Comparison of ENCODE assay signal across 9 cellular contexts in the genomic region with DNA sequence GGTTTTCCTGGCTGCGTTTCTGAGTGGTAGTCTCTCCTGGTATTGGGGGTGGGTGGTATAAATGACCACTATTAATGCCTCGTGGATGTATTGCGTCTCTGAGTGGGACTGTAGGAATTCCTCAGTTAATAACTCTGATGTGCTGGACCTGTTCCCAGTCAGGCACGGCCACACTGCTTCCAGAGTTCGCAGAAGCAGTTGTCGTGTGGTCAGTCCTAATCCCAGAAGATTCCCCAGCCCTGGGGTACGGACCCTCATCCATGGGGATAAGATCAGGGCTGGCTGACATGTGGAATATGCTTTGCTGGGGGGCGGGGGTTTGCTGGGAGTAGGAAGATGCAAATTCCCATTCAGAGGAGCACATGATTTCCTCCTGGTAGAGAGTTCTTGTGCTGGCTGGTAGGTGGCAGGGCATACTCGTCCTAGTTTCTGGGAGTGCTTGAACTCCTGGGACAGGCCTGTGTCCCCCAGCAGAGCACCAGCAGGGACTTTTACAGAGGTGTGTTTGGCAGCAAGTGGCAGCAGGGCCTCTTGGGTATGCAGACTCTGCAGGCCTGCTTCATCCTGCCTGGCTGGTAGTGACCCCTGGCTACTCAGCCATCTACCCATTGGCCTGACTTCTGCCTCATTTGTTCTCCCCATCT.
"Had no signal": no experiment of that assay in that cellular context is flagged by ENCODE, and none has a peak within 500 bp of the region (broad histone marks: within the 10 kb centered on the region; RNA-seq: fewer than 3 reads in every experiment).

No MANE protein-coding gene starts in this region.

- ATAC-seq: activated CD4-positive, CD25-positive, alpha-beta regulatory T cell treated with anti-CD3 and anti-CD28 coated beads, Interleukin-2, amount 50 U/mL, for 24 hours; naive thymus-derived CD8-positive, alpha-beta T cell; stimulated activated memory B cell treated with anti-CD40 and anti-IgM and Interleukin-4, amounts not matched to agents 10 μg/mL and 1 μg/mL and 100 μg/mL, for 72 hours had no signal

- H3K27me3 Mint-ChIP-seq: activated naive CD8-positive, alpha-beta T cell treated with anti-CD3 and anti-CD28 coated beads, Interleukin-2, amount 10 ng/mL, durations not matched to agents 7 days and 5 days; stimulated activated memory B cell treated with anti-CD40 and anti-IgM and Interleukin-4, amounts not matched to agents 10 μg/mL and 1 μg/mL and 100 μg/mL, for 72 hours had no signal

- H3K36me3 Mint-ChIP-seq: activated naive CD8-positive, alpha-beta T cell treated with anti-CD3 and anti-CD28 coated beads, Interleukin-2, amount 10 ng/mL, durations not matched to agents 7 days and 5 days; naive thymus-derived CD8-positive, alpha-beta T cell; stimulated activated memory B cell treated with anti-CD40 and anti-IgM and Interleukin-4, amounts not matched to agents 10 μg/mL and 1 μg/mL and 100 μg/mL, for 72 hours had no signal

- DNase-seq: activated naive CD4-positive, alpha-beta T cell; activated naive CD8-positive, alpha-beta T cell treated with anti-CD3 and anti-CD28 coated beads, Interleukin-2, amount 10 ng/mL, durations not matched to agents 7 days and 5 days; anterior cingulate cortex; endodermal cell; naive thymus-derived CD8-positive, alpha-beta T cell; stimulated activated CD4-positive, alpha-beta T cell treated with anti-CD3 and anti-CD28 coated beads, Interleukin-2, amount 100 ng/mL, for 48 hours; T-helper 9 cell had no signal

- H3K9me3 Mint-ChIP-seq: activated naive CD8-positive, alpha-beta T cell treated with anti-CD3 and anti-CD28 coated beads, Interleukin-2, amount 10 ng/mL, durations not matched to agents 7 days and 5 days; endodermal cell; stimulated activated memory B cell treated with anti-CD40 and anti-IgM and Interleukin-4, amounts not matched to agents 10 μg/mL and 1 μg/mL and 100 μg/mL, for 72 hours had no signal

- H3K4me1 Mint-ChIP-seq: activated naive CD8-positive, alpha-beta T cell treated with anti-CD3 and anti-CD28 coated beads, Interleukin-2, amount 10 ng/mL, durations not matched to agents 7 days and 5 days; naive thymus-derived CD8-positive, alpha-beta T cell; stimulated activated memory B cell treated with anti-CD40 and anti-IgM and Interleukin-4, amounts not matched to agents 10 μg/mL and 1 μg/mL and 100 μg/mL, for 72 hours had no signal

- H3K27ac Mint-ChIP-seq: activated naive CD8-positive, alpha-beta T cell treated with anti-CD3 and anti-CD28 coated beads, Interleukin-2, amount 10 ng/mL, durations not matched to agents 7 days and 5 days; endodermal cell; naive thymus-derived CD8-positive, alpha-beta T cell; stimulated activated memory B cell treated with anti-CD40 and anti-IgM and Interleukin-4, amounts not matched to agents 10 μg/mL and 1 μg/mL and 100 μg/mL, for 72 hours had no signal

- H3K4me3 Mint-ChIP-seq: activated naive CD8-positive, alpha-beta T cell treated with anti-CD3 and anti-CD28 coated beads, Interleukin-2, amount 10 ng/mL, durations not matched to agents 7 days and 5 days; endodermal cell; naive thymus-derived CD8-positive, alpha-beta T cell; stimulated activated memory B cell treated with anti-CD40 and anti-IgM and Interleukin-4, amounts not matched to agents 10 μg/mL and 1 μg/mL and 100 μg/mL, for 72 hours had no signal
